Comparison of ENCODE assay signal across 14 cellular contexts in genomic region chr10:62380002-62380401, GRCh38. TPM values are rescaled to one million over a fixed set of nuclear protein-coding genes. Genes with fewer than 3 reads are reported as not detected.
DNase-seq lines count a peak whose midpoint lies in the region; ATAC-seq and TF ChIP-seq lines count a peak whose summit lies in the region.
"Had no signal": no experiment of that assay in that cellular context is flagged by ENCODE, and none has a peak within 500 bp of the region (broad histone marks: within the 10 kb centered on the region; RNA-seq: fewer than 3 reads in every experiment).

No MANE protein-coding gene starts in this region.

- H3K4me3 Mint-ChIP-seq in activated T-cell treated with anti-CD3 and anti-CD28 coated beads, Interleukin-2, amount 50 U/mL, for 72 hours = no peak overlapping the region
- H3K4me3 Mint-ChIP-seq: central memory CD8-positive, alpha-beta T cell; natural killer cell treated with Interleukin-12 subunit alpha and Interleukin-12 subunit beta and Interleukin-15 and Interleukin-18, amount 100 ng/mL, for 72 hours had no signal

- no peaks in the 10 kb centered on the region for H3K36me3 Mint-ChIP-seq in activated T-cell treated with anti-CD3 and anti-CD28 coated beads, Interleukin-2, amount 50 U/mL, for 72 hours (ENCODE audit: insufficient read depth in 2 of 2)
- H3K36me3 Mint-ChIP-seq: natural killer cell treated with Interleukin-12 subunit alpha and Interleukin-12 subunit beta and Interleukin-15 and Interleukin-18, amount 100 ng/mL, for 72 hours had no signal

- no peak overlapping the region for H3K4me3 ChIP-seq in epithelial cell of proximal tubule (ENCODE audit: low read depth, low read length)
- H3K4me3 ChIP-seq: SK-N-MC, upper lobe of left lung had no signal

- peak; percentile 55 to 71 for ATAC-seq in activated T-cell treated with anti-CD3 and anti-CD28 coated beads, Interleukin-2, amount 50 U/mL, for 72 hours (replicated peaks in 1 of 2)
- ATAC-seq: natural killer cell treated with Interleukin-12 subunit alpha and Interleukin-12 subunit beta and Interleukin-15 and Interleukin-18, amount 100 ng/mL, for 72 hours had no signal

- in situ Hi-C loops in G401 (cut with HindIII; ENCODE audit: low sequenced_read_pairs) = no loop called here
- in situ Hi-C loops in KBM-7 (cut with MboI; ENCODE audit: low pct_unique_long_range_greater_than_20kb, low sequenced_read_pairs) = no loop called here

- TF ChIP-seq CTCF in epithelial cell of proximal tubule (conservative IDR thresholded peaks at IDR 0.05; ENCODE audit: low read depth, low read length) = no peak

- H3K27me3 Mint-ChIP-seq in activated T-cell treated with anti-CD3 and anti-CD28 coated beads, Interleukin-2, amount 50 U/mL, for 72 hours (ENCODE audit: low read depth) = peaks cover 54% of the 10 kb centered on the region
- H3K27me3 Mint-ChIP-seq: central memory CD8-positive, alpha-beta T cell had no signal

- no peak overlapping the region for H3K27ac Mint-ChIP-seq in activated T-cell treated with anti-CD3 and anti-CD28 coated beads, Interleukin-2, amount 50 U/mL, for 72 hours

- DNase-seq in activated T-cell treated with anti-CD3 and anti-CD28 coated beads, Interleukin-2, amount 50 U/mL, for 72 hours = no peak
- no peak for DNase-seq in activated T-cell treated with anti-CD3 and anti-CD28 coated beads, Interleukin-2, amount 50 U/mL, for 48 hours
- DNase-seq in RKO (ENCODE audit: low spot score) (peak; percentile 48), epithelial cell of proximal tubule (ENCODE audit: low read depth) (peak; percentile 32), superior temporal gyrus (ENCODE audit: extremely low spot score) (peak; percentile 70), G401 (ENCODE audit: low spot score) (no peak), KBM-7 (no peak)
- no peak for DNase-seq in activated CD4-positive, alpha-beta T cell treated with anti-CD3 and anti-CD28 coated beads, Interleukin-2, amount 50 U/mL, for 48 hours
- DNase-seq: NCI-H1048; stimulated activated CD4-positive, alpha-beta T cell treated with anti-CD3 and anti-CD28 coated beads, Interleukin-4, amount 100 ng/mL, for 4 hours; upper lobe of left lung had no signal

- no peaks in the 10 kb centered on the region for H3K9me3 Mint-ChIP-seq in activated T-cell treated with anti-CD3 and anti-CD28 coated beads, Interleukin-2, amount 50 U/mL, for 72 hours
- H3K9me3 Mint-ChIP-seq: central memory CD8-positive, alpha-beta T cell; natural killer cell treated with Interleukin-12 subunit alpha and Interleukin-12 subunit beta and Interleukin-15 and Interleukin-18, amount 100 ng/mL, for 72 hours had no signal

- H3K4me1 Mint-ChIP-seq in activated T-cell treated with anti-CD3 and anti-CD28 coated beads, Interleukin-2, amount 50 U/mL, for 72 hours (ENCODE audit: low read depth) = peaks cover 21% of the 10 kb centered on the region

RNA-seq across cellular contexts. Expression of gene ZNF365, which starts 5.8 kb away (rescaled TPM):
- total RNA-seq in activated T-cell treated with anti-CD3 and anti-CD28 coated beads, Interleukin-2, amount 50 U/mL, for 72 hours = under 1 TPM; 0.12 to 0.30 TPM
- 2.0 and 2.9 TPM in 2 replicates for total RNA-seq in epithelial cell of proximal tubule
- not detected in 2 replicates for total RNA-seq in G401 (2014; rRNA removed; shearing (Covaris generic))

Comparison
In these comparisons a context has a peak if more than half of its experiments do, and no peak if none do; other contexts are left out.
1. DNase-seq: peak in RKO (single experiment), epithelial cell of proximal tubule (single experiment) and superior temporal gyrus (single experiment); none in activated T-cell treated with anti-CD3 and anti-CD28 coated beads, Interleukin-2, amount 50 U/mL, for 72 hours (0 of 2), activated T-cell treated with anti-CD3 and anti-CD28 coated beads, Interleukin-2, amount 50 U/mL, for 48 hours (0 of 2), G401 (single experiment), activated CD4-positive, alpha-beta T cell treated with anti-CD3 and anti-CD28 coated beads, Interleukin-2, amount 50 U/mL, for 48 hours (0 of 2) and KBM-7 (single experiment).